ENCODE assay signal across 18 cellular contexts in genomic region chr15:31234815-31235214, GRCh38.
"Had no signal": no experiment of that assay in that cellular context is flagged by ENCODE, and none has a peak within 500 bp of the region (broad histone marks: within the 10 kb centered on the region; RNA-seq: fewer than 3 reads in every experiment).

No MANE protein-coding gene starts in this region.

- H3K27ac ChIP-seq: neural progenitor cell had no signal

- H3K36me3 ChIP-seq: ascending aorta, neural progenitor cell, transverse colon, vagina had no signal

- H3K9me3 Mint-ChIP-seq: activated CD4-positive, alpha-beta memory T cell treated with anti-CD3 and anti-CD28 coated beads, Interleukin-2, amount 10 ng/mL, durations not matched to agents 7 days and 5 days; activated naive CD4-positive, alpha-beta T cell treated with anti-CD3 and anti-CD28 coated beads, Interleukin-2, amount 10 ng/mL, durations not matched to agents 7 days and 5 days; activated naive CD8-positive, alpha-beta T cell treated with anti-CD3 and anti-CD28 coated beads, Interleukin-2, amount 50 U/mL, for 24 hours; activated T-helper 2 cell treated with anti-CD3 and anti-CD28 coated beads, Interferon-gamma antibody, Interleukin-2, Interleukin-4, amounts not matched to agents 10 μg/mL and 5 μg/mL and 100 μg/mL, durations not matched to agents 14 hours and 24 hours and 36 hours; effector memory CD8-positive, alpha-beta T cell; neural progenitor cell; stimulated activated naive CD8-positive, alpha-beta T cell treated with anti-CD3 and anti-CD28 coated beads, Interleukin-15, Interleukin-2, amounts not matched to agents 100 ng/mL and 50 ng/mL, for 24 hours had no signal

- H3K4me2 ChIP-seq: neural progenitor cell had no signal

- ATAC-seq: activated CD8-positive, alpha-beta memory T cell treated with anti-CD3 and anti-CD28 coated beads, Interleukin-2, amount 10 ng/mL, durations not matched to agents 7 days and 5 days; activated naive CD8-positive, alpha-beta T cell treated with anti-CD3 and anti-CD28 coated beads, Interleukin-2, amount 50 U/mL, for 24 hours; effector memory CD8-positive, alpha-beta T cell; mucosa of descending colon; naive thymus-derived CD4-positive, alpha-beta T cell had no signal

- H3K4me3 ChIP-seq: ascending aorta, mucosa of descending colon, neural progenitor cell, skin epidermis, transverse colon, vagina had no signal

- H2AFZ ChIP-seq: neural progenitor cell had no signal

- H3K9ac ChIP-seq: neural progenitor cell had no signal

- H3K36me3 Mint-ChIP-seq: activated CD8-positive, alpha-beta memory T cell treated with anti-CD3 and anti-CD28 coated beads, Interleukin-2, amount 10 ng/mL, durations not matched to agents 7 days and 5 days; activated naive CD4-positive, alpha-beta T cell treated with anti-CD3 and anti-CD28 coated beads, Interleukin-2, amount 10 ng/mL, durations not matched to agents 7 days and 5 days; naive thymus-derived CD4-positive, alpha-beta T cell; neural progenitor cell had no signal

- DNase-seq: activated CD4-positive, alpha-beta memory T cell treated with anti-CD3 and anti-CD28 coated beads, Interleukin-2, amount 10 ng/mL, durations not matched to agents 7 days and 5 days; activated CD4-positive, alpha-beta T cell treated with anti-CD3 and anti-CD28 coated beads for 48 hours; activated CD8-positive, alpha-beta memory T cell treated with anti-CD3 and anti-CD28 coated beads, Interleukin-2, amount 10 ng/mL, durations not matched to agents 7 days and 5 days; activated naive CD4-positive, alpha-beta T cell treated with anti-CD3 and anti-CD28 coated beads, Interleukin-2, amount 10 ng/mL, durations not matched to agents 7 days and 5 days; activated naive CD8-positive, alpha-beta T cell treated with anti-CD3 and anti-CD28 coated beads, Interleukin-2, amount 50 U/mL, for 24 hours; effector memory CD8-positive, alpha-beta T cell; hypothalamus; islet precursor cell; mammary epithelial cell; mucosa of descending colon; naive thymus-derived CD4-positive, alpha-beta T cell; transverse colon had no signal

- H3K27ac Mint-ChIP-seq: activated CD4-positive, alpha-beta memory T cell treated with anti-CD3 and anti-CD28 coated beads, Interleukin-2, amount 10 ng/mL, durations not matched to agents 7 days and 5 days; activated CD8-positive, alpha-beta memory T cell treated with anti-CD3 and anti-CD28 coated beads, Interleukin-2, amount 10 ng/mL, durations not matched to agents 7 days and 5 days; activated naive CD4-positive, alpha-beta T cell treated with anti-CD3 and anti-CD28 coated beads, Interleukin-2, amount 10 ng/mL, durations not matched to agents 7 days and 5 days; activated naive CD8-positive, alpha-beta T cell treated with anti-CD3 and anti-CD28 coated beads, Interleukin-2, amount 50 U/mL, for 24 hours; activated T-helper 2 cell treated with anti-CD3 and anti-CD28 coated beads, Interferon-gamma antibody, Interleukin-2, Interleukin-4, amounts not matched to agents 10 μg/mL and 5 μg/mL and 100 μg/mL, durations not matched to agents 14 hours and 24 hours and 36 hours; effector memory CD8-positive, alpha-beta T cell; neural progenitor cell; stimulated activated naive CD8-positive, alpha-beta T cell treated with anti-CD3 and anti-CD28 coated beads, Interleukin-15, Interleukin-2, amounts not matched to agents 100 ng/mL and 50 ng/mL, for 24 hours had no signal

- H3K27me3 ChIP-seq: ascending aorta, neural progenitor cell, transverse colon, vagina had no signal

- H3K9me3 ChIP-seq: ascending aorta, mucosa of descending colon, transverse colon, vagina had no signal

- H3K4me3 Mint-ChIP-seq: activated CD4-positive, alpha-beta memory T cell treated with anti-CD3 and anti-CD28 coated beads, Interleukin-2, amount 10 ng/mL, durations not matched to agents 7 days and 5 days; activated CD8-positive, alpha-beta memory T cell treated with anti-CD3 and anti-CD28 coated beads, Interleukin-2, amount 10 ng/mL, durations not matched to agents 7 days and 5 days; activated naive CD4-positive, alpha-beta T cell treated with anti-CD3 and anti-CD28 coated beads, Interleukin-2, amount 10 ng/mL, durations not matched to agents 7 days and 5 days; activated naive CD8-positive, alpha-beta T cell treated with anti-CD3 and anti-CD28 coated beads, Interleukin-2, amount 50 U/mL, for 24 hours; effector memory CD8-positive, alpha-beta T cell; naive thymus-derived CD4-positive, alpha-beta T cell; neural progenitor cell; stimulated activated naive CD8-positive, alpha-beta T cell treated with anti-CD3 and anti-CD28 coated beads, Interleukin-15, Interleukin-2, amounts not matched to agents 100 ng/mL and 50 ng/mL, for 24 hours had no signal

- H3K27me3 Mint-ChIP-seq: activated naive CD8-positive, alpha-beta T cell treated with anti-CD3 and anti-CD28 coated beads, Interleukin-2, amount 50 U/mL, for 24 hours; effector memory CD8-positive, alpha-beta T cell; stimulated activated naive CD8-positive, alpha-beta T cell treated with anti-CD3 and anti-CD28 coated beads, Interleukin-15, Interleukin-2, amounts not matched to agents 100 ng/mL and 50 ng/mL, for 24 hours had no signal
